ENCODE assay signal across 10 cellular contexts in genomic region chr7:24653316-24654085, GRCh38.
DNase-seq lines count a peak whose midpoint lies in the region; ATAC-seq, FAIRE-seq and TF ChIP-seq lines count a peak whose summit lies in the region.
"Had no signal": no experiment of that assay in that cellular context is flagged by ENCODE, and none has a peak within 500 bp of the region (broad histone marks: within the 10 kb centered on the region; RNA-seq: fewer than 3 reads in every experiment).

No MANE protein-coding gene starts in this region.

- H3K27me3 ChIP-seq in Panc1 (ENCODE audit: control insufficient read depth, insufficient read depth, low read length) (no peaks in the 10 kb centered on the region), endothelial cell of umbilical vein (ENCODE audit: control insufficient read depth in 2 of 2, insufficient read depth in 2 of 2, low read length in 2 of 2) (no peaks in the 10 kb centered on the region), gastrocnemius medialis (no peaks in the 10 kb centered on the region), WERI-Rb-1 (ENCODE audit: insufficient read depth, low read depth, severe bottlenecking) (no peaks in the 10 kb centered on the region)

- POLR2A ChIA-PET in Panc1 (lab: Charles Lee) (interaction anchor here (0.6 kb wide), 1 partner anchor 51 kb away, joined by 5 read pairs; no protein-coding TSS in a partner anchor), endothelial cell of umbilical vein (lab: Charles Lee) (no interaction called here)

- no peak overlapping the region for H2AFZ ChIP-seq in endothelial cell of umbilical vein (ENCODE audit: low read depth, low read length)

- no peaks in the 10 kb centered on the region for H3K9me1 ChIP-seq in endothelial cell of umbilical vein (replicated peaks; ENCODE audit: control insufficient read depth, extremely low read depth, insufficient read depth, low read length)

- CTCF ChIA-PET in Panc1 (lab: Charles Lee) (no interaction called here), endothelial cell of umbilical vein (lab: Charles Lee) (interaction anchor here (0.7 to 1.2 kb wide), 5 partner anchors 9 to 251 kb away, joined by 3 to 5 read pairs (median 3); no protein-coding TSS in a partner anchor)

- H3K27ac ChIP-seq in Panc1 (ENCODE audit: low read length): peak overlapping the region; percentile 2; the same call in 1 of the 2 replicates
- no peak overlapping the region for H3K27ac ChIP-seq in endothelial cell of umbilical vein (ENCODE audit: insufficient read depth, low read depth, low read length)
- peak overlapping the region in 1 of 4 donors; percentile 27 for H3K27ac ChIP-seq in gastrocnemius medialis
- H3K27ac ChIP-seq in WERI-Rb-1: no peak overlapping the region
- H3K27ac ChIP-seq: 22Rv1 had no signal

- no peak for ATAC-seq in Panc1
- ATAC-seq in gastrocnemius medialis: no peak

- H3K4me1 ChIP-seq in Panc1 (ENCODE audit: control insufficient read depth, insufficient read depth, low read length) (0 out of 2 replicates have a peak, but pooled peaks cover 5% of the 10 kb centered on the region), endothelial cell of umbilical vein (ENCODE audit: control insufficient read depth, extremely low read depth, insufficient read depth, low read length) (no peaks in the 10 kb centered on the region), gastrocnemius medialis (peaks cover 0 to 7% of the 10 kb centered on the region in 2 donors)

- TF ChIP-seq CTCF in Panc1 (IDR thresholded peaks at IDR 0.05): no peak
- TF ChIP-seq CTCF in endothelial cell of umbilical vein (IDR thresholded peaks at IDR 0.05; ENCODE audit: extremely low read depth in 1 of 2, insufficient read depth in 1 of 2, low read depth in 1 of 2, low read length in 2 of 2): no peak
- no peak for TF ChIP-seq CTCF in gastrocnemius medialis (IDR thresholded peaks at IDR 0.05 in 4 of 5, conservative IDR thresholded peaks at IDR 0.05 in 1 of 5)
- no peak for TF ChIP-seq CTCF in WERI-Rb-1 (IDR thresholded peaks at IDR 0.05; ENCODE audit: low read depth, low read length)

- no peaks in the 10 kb centered on the region for H4K20me1 ChIP-seq in endothelial cell of umbilical vein (replicated peaks; ENCODE audit: control insufficient read depth, extremely low read depth, insufficient read depth, low read length)

- H3K4me3 ChIP-seq in Panc1 (ENCODE audit: low read depth in 2 of 2, low read length in 2 of 2) (no peak overlapping the region), endothelial cell of umbilical vein (replicated peaks in 1 of 3; ENCODE audit: insufficient read depth in 1 of 3, low read depth in 1 of 3, low read length in 3 of 3) (no peak overlapping the region), gastrocnemius medialis (peak overlapping the region in 3 of 4 donors; percentile 5 to 45 (median 23)), WERI-Rb-1 (ENCODE audit: low read depth, low read length) (no peak overlapping the region)

- FAIRE-seq in endothelial cell of umbilical vein (lab: Jason Lieb, UNC): no peak

- TF ChIP-seq POLR2A in endothelial cell of umbilical vein (IDR thresholded peaks at IDR 0.05; ENCODE audit: low read depth, low read length) (no peak), gastrocnemius medialis (IDR thresholded peaks at IDR 0.05) (no peak)

- H3K36me3 ChIP-seq in Panc1 (ENCODE audit: control insufficient read depth, insufficient read depth, low read length): no peaks in the 10 kb centered on the region; the same call in 1 of the 2 replicates
- no peaks in the 10 kb centered on the region for H3K36me3 ChIP-seq in endothelial cell of umbilical vein (ENCODE audit: control insufficient read depth in 2 of 2, extremely low read depth in 1 of 2, insufficient read depth in 2 of 2, low read length in 2 of 2)
- H3K36me3 ChIP-seq in gastrocnemius medialis: no peaks in the 10 kb centered on the region
- H3K36me3 ChIP-seq in WERI-Rb-1: no peaks in the 10 kb centered on the region

- dilution Hi-C loops in endothelial cell of umbilical vein (cut with MboI; ENCODE audit: extremely low pct_ligation_motif_present, low sequenced_read_pairs): no loop called here

- H3K9me3 ChIP-seq in Panc1 (ENCODE audit: control insufficient read depth, insufficient read depth, low read depth, low read length) (no peaks in the 10 kb centered on the region), endothelial cell of umbilical vein (replicated peaks; ENCODE audit: control insufficient read depth, insufficient read depth, low read length) (no peaks in the 10 kb centered on the region), gastrocnemius medialis (no peaks in the 10 kb centered on the region), WERI-Rb-1 (ENCODE audit: severe bottlenecking) (no peaks in the 10 kb centered on the region)

- H3K79me2 ChIP-seq in endothelial cell of umbilical vein (ENCODE audit: control insufficient read depth, insufficient read depth, low read length): no peaks in the 10 kb centered on the region

- no peak overlapping the region for H3K9ac ChIP-seq in endothelial cell of umbilical vein (replicated peaks; ENCODE audit: extremely low read depth, insufficient read depth, low read length)

- in situ Hi-C loops in Panc1 (cut with HindIII; ENCODE audit: low pct_unique_long_range_greater_than_20kb, low sequenced_read_pairs) (no loop called here), gastrocnemius medialis (cut with MboI; ENCODE audit: low sequenced_read_pairs in 4 of 4) (loop anchor here (25.0 kb wide), 5 partner anchors 241 to 1091 kb away; partner anchors contain the start of genes NPY (in 1 of the 4) and STK31 (in 1 of the 4))

- no TSS peak for BruUV-seq in Panc1 (replicated peaks; lab: Mats Ljungman, UMichigan)
- no TSS peak for BruUV-seq in endothelial cell of umbilical vein (replicated peaks; lab: Mats Ljungman, UMichigan)

- peak; percentile 9 for DNase-seq in DMS79 (lab: John Stamatoyannopoulos, UW)
- no peak for DNase-seq in DMS79 treated with DMSO at 0.1 percent for 48 hours (lab: John Stamatoyannopoulos, UW)
- DNase-seq in Panc1 (ENCODE audit: low read depth, low spot score): no peak
- peak; percentile 34 for DNase-seq in endothelial cell of umbilical vein (ENCODE audit: low read depth, low spot score)
- DNase-seq in gastrocnemius medialis: no peak
- DNase-seq in stimulated activated naive CD4-positive, alpha-beta T cell (lab: John Stamatoyannopoulos, UW): no peak
- no peak for DNase-seq in WERI-Rb-1
- no peak for DNase-seq in NCI-H2171 (lab: John Stamatoyannopoulos, UW)
- DNase-seq: activated CD8-positive, alpha-beta memory T cell treated with anti-CD3 and anti-CD28 coated beads, Interleukin-2, amount 50 U/mL, for 48 hours had no signal

- peak overlapping the region; percentile 58 for H3K4me2 ChIP-seq in endothelial cell of umbilical vein (ENCODE audit: insufficient read depth, low read length)

- intact Hi-C loops in Panc1 (cut with micrococcal nuclease; ENCODE audit: unreplicated experiment): loop anchor here (10.0 kb wide), 1 partner anchor 61 kb away; no protein-coding TSS in a partner anchor
- intact Hi-C loops in endothelial cell of umbilical vein (cut with micrococcal nuclease): no loop called here
- intact Hi-C loops in gastrocnemius medialis (cut with DNase I; ENCODE audit: low total_unique reads): no loop called here

TF ChIP-seq in endothelial cell of umbilical vein, 7 proteins besides CTCF, POLR2A, EP300 and RAD21:
- TF ChIP-seq GATA2 (IDR thresholded peaks at IDR 0.05; ENCODE audit: insufficient read depth, insufficient read length, low read depth, low read length) (no peak), EZH2 (IDR thresholded peaks at IDR 0.05; ENCODE audit: borderline replicate concordance, low read depth, low read length, severe bottlenecking) (no peak), FOS (IDR thresholded peaks at IDR 0.05; ENCODE audit: borderline replicate concordance, insufficient read depth, low read length) (no peak), MAX (IDR thresholded peaks at IDR 0.05; ENCODE audit: insufficient read depth, insufficient read length) (no peak), MYC (IDR thresholded peaks at IDR 0.05; ENCODE audit: low read depth, low read length) (no peak), POLR2AphosphoS5 (IDR thresholded peaks at IDR 0.05; ENCODE audit: insufficient read depth, low read depth, low read length) (no peak)

Comparison
In these comparisons a context has a peak if more than half of its experiments do, and no peak if none do; other contexts are left out.
1. DNase-seq: peak in DMS79 (single experiment) and endothelial cell of umbilical vein (single experiment); none in DMS79 treated with DMSO at 0.1 percent for 48 hours (single experiment), Panc1 (single experiment), gastrocnemius medialis (0 of 2), stimulated activated naive CD4-positive, alpha-beta T cell (0 of 6), WERI-Rb-1 (single experiment) and NCI-H2171 (single experiment).
2. H3K4me3 ChIP-seq: peak in gastrocnemius medialis (3 of 4); none in Panc1 (0 of 2), endothelial cell of umbilical vein (0 of 3) and WERI-Rb-1 (single experiment).